25 cellular contexts compared by ENCODE assay signal in genomic region chr12:41772478-41772877, GRCh38.
"Had no signal": no experiment of that assay in that cellular context is flagged by ENCODE, and none has a peak within 500 bp of the region (broad histone marks: within the 10 kb centered on the region; RNA-seq: fewer than 3 reads in every experiment).

No MANE protein-coding gene starts in this region.

- H3K27me3 Mint-ChIP-seq: stimulated activated naive B cell treated with anti-CD40 and anti-IgM and Interleukin-4, amounts not matched to agents 10 μg/mL and 1 μg/mL and 100 μg/mL, for 72 hours had no signal

- H3K9me3 Mint-ChIP-seq: neural crest cell had no signal

- DNase-seq: kidney; left colon; left lung; lower lobe of right lung; mammary epithelial cell; mesenchymal stem cell; naive thymus-derived CD8-positive, alpha-beta T cell; occipital lobe; ovary; posterior cingulate gyrus; retina; right cardiac atrium; stimulated activated CD4-positive, alpha-beta T cell treated with anti-CD3 and anti-CD28 coated beads, Interleukin-12 subunit alpha, Interleukin-12 subunit beta, amount 100 ng/mL, for 4 hours; stimulated activated CD4-positive, alpha-beta T cell treated with anti-CD3 and anti-CD28 coated beads, Interleukin-15, amount 100 ng/mL, for 24 hours; stimulated activated CD4-positive, alpha-beta T cell treated with anti-CD3 and anti-CD28 coated beads, Interleukin-2, amount 100 ng/mL, for 24 hours; stimulated activated CD4-positive, alpha-beta T cell treated with anti-CD3 and anti-CD28 coated beads, Interleukin-4, amount 100 ng/mL, for 1 hour; stimulated activated naive B cell treated with anti-CD40 and anti-IgM and Interleukin-4, amounts not matched to agents 10 μg/mL and 1 μg/mL and 100 μg/mL, for 72 hours; stimulated activated naive CD8-positive, alpha-beta T cell treated with anti-CD3 and anti-CD28 coated beads, Interleukin-15, Interleukin-2, amounts not matched to agents 100 U/mL and 50 U/mL, for 24 hours; stomach; testis; thyroid gland; transverse colon; upper lobe of left lung had no signal

- H3K4me3 Mint-ChIP-seq: naive thymus-derived CD8-positive, alpha-beta T cell; nephron; neural crest cell; stimulated activated naive B cell treated with anti-CD40 and anti-IgM and Interleukin-4, amounts not matched to agents 10 μg/mL and 1 μg/mL and 100 μg/mL, for 72 hours had no signal

- H3K4me1 Mint-ChIP-seq: naive thymus-derived CD8-positive, alpha-beta T cell; nephron; neural crest cell had no signal

- H3K36me3 Mint-ChIP-seq: naive thymus-derived CD8-positive, alpha-beta T cell; stimulated activated naive B cell treated with anti-CD40 and anti-IgM and Interleukin-4, amounts not matched to agents 10 μg/mL and 1 μg/mL and 100 μg/mL, for 72 hours had no signal

- H3K27ac Mint-ChIP-seq: naive thymus-derived CD8-positive, alpha-beta T cell; nephron; stimulated activated naive B cell treated with anti-CD40 and anti-IgM and Interleukin-4, amounts not matched to agents 10 μg/mL and 1 μg/mL and 100 μg/mL, for 72 hours had no signal
